1 cellular context compared by ENCODE assay signal in genomic region chr1:233972951-233973635, GRCh38.
TF ChIP-seq lines count a peak whose summit lies in the region.

No MANE protein-coding gene starts in this region.

TF ChIP-seq in K562, 482 proteins besides CTCF, POLR2A, EP300 and RAD21 (continued from another document and continues in another):
- peak; percentile 64; the same call in 1 of the 2 replicates for TF ChIP-seq HINFP (tag; conservative IDR thresholded peaks at IDR 0.05; ENCODE audit: low read depth)
- TF ChIP-seq CBX3 (IDR thresholded peaks at IDR 0.05; ENCODE audit: borderline replicate concordance in 1 of 2, low read length in 2 of 2) = peak in 1 of 2 experiments; percentile 93; a peak in 2 of 3 replicates
- TF ChIP-seq PYGO2 (tag; IDR thresholded peaks at IDR 0.05) = peak; percentile 39; the same call in 1 of the 2 replicates
- no peak for TF ChIP-seq SREBF1 (IDR thresholded peaks at IDR 0.05; ENCODE audit: borderline replicate concordance, low read depth, low read length)
- peak; percentile 36; the same call in 1 of the 2 replicates for TF ChIP-seq ELF1 (tag; IDR thresholded peaks at IDR 0.05)
- no peak for TF ChIP-seq HMG20B (CRISPR knock-in tag; IDR thresholded peaks at IDR 0.05)
- peak; percentile 95 for TF ChIP-seq MEIS2 (IDR thresholded peaks at IDR 0.05; ENCODE audit: partially characterized antibody)
- no peak for TF ChIP-seq ZFP1 (CRISPR knock-in tag; IDR thresholded peaks at IDR 0.05)
- TF ChIP-seq ZNF263 (CRISPR knock-in tag; IDR thresholded peaks at IDR 0.05; ENCODE audit: borderline replicate concordance) = no peak
- no peak for TF ChIP-seq ZNF165 (CRISPR knock-in tag; IDR thresholded peaks at IDR 0.05; ENCODE audit: borderline replicate concordance)
- TF ChIP-seq JUND (IDR thresholded peaks at IDR 0.05; ENCODE audit: borderline replicate concordance, low read depth, low read length) = peak; percentile 100
- peak; percentile 99 for TF ChIP-seq JUND (tag; IDR thresholded peaks at IDR 0.05; ENCODE audit: borderline replicate concordance, low read depth, low read length)
- TF ChIP-seq IRF1 (CRISPR knock-in tag; IDR thresholded peaks at IDR 0.05; ENCODE audit: borderline replicate concordance) = no peak
- peak; percentile 14 for TF ChIP-seq GATA2 (CRISPR knock-in tag; IDR thresholded peaks at IDR 0.05)
- no peak for TF ChIP-seq ZNF133 (CRISPR knock-in tag; IDR thresholded peaks at IDR 0.05)
- TF ChIP-seq ZNF282 (CRISPR knock-in tag; IDR thresholded peaks at IDR 0.05) = no peak
- TF ChIP-seq POLR2H (tag; IDR thresholded peaks at IDR 0.05; ENCODE audit: low read depth) = no peak
- no peak for TF ChIP-seq CEBPG (CRISPR knock-in tag; IDR thresholded peaks at IDR 0.05)
- peak in 1 of 2 experiments; percentile 14; a peak in 1 of 4 replicates for TF ChIP-seq CEBPG (tag; conservative IDR thresholded peaks at IDR 0.05 in 1 of 2, IDR thresholded peaks at IDR 0.05 in 1 of 2)
- TF ChIP-seq MGA (IDR thresholded peaks at IDR 0.05) = peak; percentile 99
- peak; percentile 96 for TF ChIP-seq ZNF592 (IDR thresholded peaks at IDR 0.05)
- TF ChIP-seq PTTG1 (tag; IDR thresholded peaks at IDR 0.05; ENCODE audit: low read depth) = peak; percentile 49; the same call in 1 of the 2 replicates
- TF ChIP-seq MXD1 (CRISPR knock-in tag; IDR thresholded peaks at IDR 0.05; ENCODE audit: borderline replicate concordance, poor library complexity, severe bottlenecking) = no peak
- peak in 1 of 2 experiments; percentile 90; a peak in 2 of 4 replicates for TF ChIP-seq RCOR1 (IDR thresholded peaks at IDR 0.05; ENCODE audit: borderline replicate concordance in 1 of 2, low read depth in 2 of 2, low read length in 2 of 2)
- no peak for TF ChIP-seq ZNF561 (CRISPR knock-in tag; conservative IDR thresholded peaks at IDR 0.05)
- no peak for TF ChIP-seq RBM39 (optimal IDR thresholded peaks at IDR 0.05; ENCODE audit: low read depth, low read length)
- peak; percentile 65 for TF ChIP-seq VEZF1 (CRISPR knock-in tag; IDR thresholded peaks at IDR 0.05)
- TF ChIP-seq ZBTB33 (CRISPR knock-in tag; IDR thresholded peaks at IDR 0.05) = no peak
- TF ChIP-seq NR1H2 (CRISPR knock-in tag; IDR thresholded peaks at IDR 0.05) = no peak
- no peak for TF ChIP-seq KLF13 (tag; IDR thresholded peaks at IDR 0.05; ENCODE audit: borderline replicate concordance, low read depth)
- no peak for TF ChIP-seq TFAP4 (CRISPR knock-in tag; IDR thresholded peaks at IDR 0.05; ENCODE audit: borderline replicate concordance)
- TF ChIP-seq ZNF551 (CRISPR knock-in tag; IDR thresholded peaks at IDR 0.05) = no peak
- no peak for TF ChIP-seq PHF20 (IDR thresholded peaks at IDR 0.05; ENCODE audit: partially characterized antibody)
- no peak for TF ChIP-seq SAP30 (IDR thresholded peaks at IDR 0.05; ENCODE audit: borderline replicate concordance, insufficient read depth, low read depth, low read length, poor library complexity, severe bottlenecking)
- no peak for TF ChIP-seq NRF1 (conservative IDR thresholded peaks at IDR 0.05 in 1 of 2, IDR thresholded peaks at IDR 0.05 in 1 of 2)
- no peak for TF ChIP-seq CBX2 (IDR thresholded peaks at IDR 0.05; ENCODE audit: insufficient read depth, low read length, poor library complexity, severe bottlenecking)
